21 cellular contexts compared by ENCODE assay signal in the genomic region with DNA sequence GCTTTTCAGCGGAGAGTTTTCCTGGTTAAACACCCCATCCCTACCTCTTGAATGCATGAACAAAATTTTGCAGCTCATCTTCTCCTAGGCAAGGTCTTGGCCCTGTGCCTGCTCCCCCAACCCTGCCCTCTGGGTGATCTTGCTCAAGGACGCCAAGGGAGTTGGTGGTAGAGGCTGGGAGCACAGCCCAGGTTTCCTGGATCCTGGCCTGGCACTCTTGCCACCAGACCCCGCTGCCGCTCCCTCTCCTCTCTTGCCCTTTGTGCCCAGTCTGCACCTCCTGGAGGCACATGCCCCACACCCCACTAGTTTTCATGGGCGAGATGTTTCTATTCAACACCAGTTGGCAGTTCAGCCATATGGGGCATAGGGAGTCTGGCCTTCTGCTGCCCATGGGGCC. TPM values are rescaled to one million over a fixed set of nuclear protein-coding genes. Genes with fewer than 3 reads are reported as not detected.
A peak's percentile ranks its signal among the peaks of the same experiment; 100 is the strongest.
DNase-seq lines count a peak whose midpoint lies in the region; ATAC-seq and TF ChIP-seq lines count a peak whose summit lies in the region.
"Had no signal": no experiment of that assay in that cellular context is flagged by ENCODE, and none has a peak within 500 bp of the region (broad histone marks: within the 10 kb centered on the region; RNA-seq: fewer than 3 reads in every experiment).

No MANE protein-coding gene starts in this region.

- H3K4me1 ChIP-seq in lung (ENCODE audit: control insufficient read depth in 2 of 2, insufficient read depth in 2 of 2, low read length in 2 of 2), result peaks cover 32 to 41% of the 10 kb centered on the region in 2 donors

- no peaks in the 10 kb centered on the region for H3K27me3 ChIP-seq in lung (ENCODE audit: control insufficient read depth, insufficient read depth)

- ATAC-seq in lung (ENCODE audit: insufficient read depth, low FRiP score), result no peak
- no peak for ATAC-seq in HG02973 (IDR thresholded peaks at IDR 0.05; ENCODE audit: unreplicated experiment)
- ATAC-seq: activated CD4-positive, CD25-positive, alpha-beta regulatory T cell treated with anti-CD3 and anti-CD28 coated beads, Interleukin-2, amount 50 U/mL, for 24 hours; activated T-cell treated with anti-CD3 and anti-CD28 coated beads, Interleukin-2, amount 50 U/mL, for 72 hours had no signal

- 81 to 95% methylated on average over 5 of the region's 5 CpGs for whole genome bisulfite sequencing in lung, 2 donors

- TF ChIP-seq CTCF in coronary artery (IDR thresholded peaks at IDR 0.05) (no peak), lung (IDR thresholded peaks at IDR 0.05; ENCODE audit: control extremely low read depth, extremely low read depth) (no peak)

- peak; percentile 56 for DNase-seq in NCI-H446 treated with DMSO at 0.1 percent for 48 hours (lab: John Stamatoyannopoulos, UW)
- no peak for DNase-seq in coronary artery (ENCODE audit: low spot score)
- no peak for DNase-seq in lung (ENCODE audit: low spot score)
- no peak for DNase-seq in OCI-M1 (lab: John Stamatoyannopoulos, UW)
- DNase-seq in GDM1 (lab: John Stamatoyannopoulos, UW), result no peak
- DNase-seq: activated CD8-positive, alpha-beta memory T cell treated with anti-CD3 and anti-CD28 coated beads for 24 hours; activated T-cell treated with anti-CD3 and anti-CD28 coated beads, Interleukin-2, amount 50 U/mL, for 72 hours; CD4-positive, alpha-beta T cell; dermis blood vessel endothelial cell; DMS79 treated with DMSO at 0.1 percent for 48 hours; erythroblast; NCI-H1694 treated with DMSO at 0.1 percent for 48 hours; stimulated activated naive CD4-positive, alpha-beta T cell; T1000 had no signal

- no peaks in the 10 kb centered on the region for H3K36me3 ChIP-seq in lung (ENCODE audit: control insufficient read depth in 2 of 2, insufficient read depth in 2 of 2, low read length in 2 of 2)
- H3K36me3 ChIP-seq: neutrophil had no signal

- peaks cover 0 to 2% of the 10 kb centered on the region in 2 donors for H3K9me3 ChIP-seq in lung (ENCODE audit: control insufficient read depth in 2 of 2, insufficient read depth in 1 of 2, low read length in 1 of 2)
- H3K9me3 ChIP-seq: neutrophil had no signal

- peak overlapping the region; percentile 23 to 90 for H3K27ac ChIP-seq in coronary artery
- H3K27ac ChIP-seq in lung (ENCODE audit: low read depth in 1 of 2, low read length in 1 of 2), result peak overlapping the region; percentile 42 to 73
- H3K27ac ChIP-seq in temporal lobe (ENCODE audit: low read depth, low read length), result peak overlapping the region; percentile 98
- H3K27ac ChIP-seq: neutrophil had no signal

- H3K4me3 ChIP-seq in coronary artery (no peak overlapping the region), lung (no peak overlapping the region)

RNA-seq across cellular contexts. Expression of a gene that starts 37.3 kb away (rescaled TPM):
- total RNA-seq in lung, result 100 to 1,000 TPM; 299 to 308 TPM
- 100 to 1,000 TPM; 117 to 447 TPM for polyA plus RNA-seq in lung
- total RNA-seq in temporal lobe, result 46.0 TPM

RNA-seq across cellular contexts. Expression of a gene that starts 39.3 kb away (rescaled TPM):
- under 1 TPM; 0.11 to 0.12 TPM for total RNA-seq in lung
- polyA plus RNA-seq in lung, result under 1 TPM; 0.03 to 0.08 TPM
- total RNA-seq in temporal lobe, result not detected
- total RNA-seq: activated T-cell treated with anti-CD3 and anti-CD28 coated beads, Interleukin-2, amount 50 U/mL, for 72 hours; CD4-positive, alpha-beta T cell; dermis blood vessel endothelial cell; mucosa of gallbladder; NCI-H460; RPMI7951 had no signal
